In genomic region chr11:3092603-3093141, GRCh38 we compare ENCODE assay signal across 16 cellular contexts.
"Had no signal": no experiment of that assay in that cellular context is flagged by ENCODE, and none has a peak within 500 bp of the region (broad histone marks: within the 10 kb centered on the region; RNA-seq: fewer than 3 reads in every experiment).

No MANE protein-coding gene starts in this region.

- ATAC-seq: effector memory CD8-positive, alpha-beta T cell; T-helper 17 cell had no signal

- H3K36me3 Mint-ChIP-seq: activated naive CD4-positive, alpha-beta T cell treated with anti-CD3 and anti-CD28 coated beads, Interleukin-2, amount 50 U/mL, for 72 hours; stimulated activated naive B cell treated with anti-CD40 and anti-IgM and Interleukin-4, amounts not matched to agents 10 μg/mL and 1 μg/mL and 100 μg/mL, for 72 hours had no signal

- H3K27ac Mint-ChIP-seq: stimulated activated naive B cell treated with anti-CD40 and anti-IgM and Interleukin-4, amounts not matched to agents 10 μg/mL and 1 μg/mL and 100 μg/mL, for 72 hours; T-helper 17 cell had no signal

- H3K9me3 ChIP-seq: body of pancreas, gastroesophageal sphincter, right atrium auricular region, upper lobe of left lung had no signal

- H3K27me3 Mint-ChIP-seq: effector memory CD8-positive, alpha-beta T cell had no signal

- H3K27me3 ChIP-seq: body of pancreas, gastroesophageal sphincter, hepatocyte, right atrium auricular region, upper lobe of left lung had no signal

- DNase-seq: activated CD4-positive, alpha-beta T cell treated with anti-CD3 and anti-CD28 coated beads, Interleukin-2, amount 50 U/mL, for 1 hour; activated CD4-positive, CD25-positive, alpha-beta regulatory T cell; activated effector memory CD4-positive, alpha-beta T cell treated with anti-CD3 and anti-CD28 coated beads, Interleukin-2, amount 50 U/mL, for 16 hours; activated T-cell treated with anti-CD3 and anti-CD28 coated beads, Interleukin-2, amount 50 U/mL, for 4 hours; amniotic stem cell; body of pancreas; central memory CD4-positive, alpha-beta T cell; effector memory CD8-positive, alpha-beta T cell; midbrain; stimulated activated naive B cell treated with anti-CD40 and anti-IgM and Interleukin-4, amounts not matched to agents 10 μg/mL and 1 μg/mL and 100 μg/mL, for 72 hours; T-helper 17 cell had no signal

- H3K9me3 Mint-ChIP-seq: activated naive CD4-positive, alpha-beta T cell treated with anti-CD3 and anti-CD28 coated beads, Interleukin-2, amount 50 U/mL, for 72 hours; activated T-cell treated with anti-CD3 and anti-CD28 coated beads, Interleukin-2, amount 50 U/mL, for 4 hours; effector memory CD8-positive, alpha-beta T cell; stimulated activated naive B cell treated with anti-CD40 and anti-IgM and Interleukin-4, amounts not matched to agents 10 μg/mL and 1 μg/mL and 100 μg/mL, for 72 hours had no signal

- H3K4me3 ChIP-seq: body of pancreas, gastroesophageal sphincter, hepatocyte, right atrium auricular region, upper lobe of left lung had no signal

- H3K4me3 Mint-ChIP-seq: activated T-cell treated with anti-CD3 and anti-CD28 coated beads, Interleukin-2, amount 50 U/mL, for 4 hours; effector memory CD8-positive, alpha-beta T cell; stimulated activated naive B cell treated with anti-CD40 and anti-IgM and Interleukin-4, amounts not matched to agents 10 μg/mL and 1 μg/mL and 100 μg/mL, for 72 hours had no signal
